8 cellular contexts compared by ENCODE assay signal in genomic region chr17:16419929-16420271, GRCh38. TPM values are rescaled to one million over a fixed set of nuclear protein-coding genes. Genes with fewer than 3 reads are reported as not detected.
A peak's percentile ranks its signal among the peaks of the same experiment; 100 is the strongest.
DNase-seq lines count a peak whose midpoint lies in the region; FAIRE-seq and TF ChIP-seq lines count a peak whose summit lies in the region.

No MANE protein-coding gene starts in this region.

- H3K4me1 ChIP-seq in stomach smooth muscle (ENCODE audit: control insufficient read depth, insufficient read depth, low read length): peaks cover 28% of the 10 kb centered on the region

- TF ChIP-seq POLR2A in GM12892 (IDR thresholded peaks at IDR 0.05; ENCODE audit: low read depth, low read length): no peak

- peak overlapping the region; percentile 24 for H3K27ac ChIP-seq in stomach smooth muscle (ENCODE audit: low read length)

- H3K27me3 ChIP-seq in stomach smooth muscle (ENCODE audit: control insufficient read depth in 1 of 2, insufficient read depth in 2 of 2, low read length in 2 of 2): peaks cover 0 to 2% of the 10 kb centered on the region in 2 donors

- H3K36me3 ChIP-seq in stomach smooth muscle (ENCODE audit: control insufficient read depth in 2 of 2, insufficient read depth in 2 of 2, low read length in 2 of 2): peaks cover 0 to 5% of the 10 kb centered on the region in 2 donors

- peak overlapping the region in 1 of 2 donors; percentile 8 for H3K4me3 ChIP-seq in stomach smooth muscle (ENCODE audit: low read length in 2 of 2)

- no peak for FAIRE-seq in GM12892 (lab: Jason Lieb, UNC)

- peak; percentile 52 for DNase-seq in activated CD4-positive, CD25-positive, alpha-beta regulatory T cell treated with anti-CD3 and anti-CD28 coated beads, Interleukin-2, amount 50 U/mL, for 72 hours
- no peak for DNase-seq in activated CD4-positive, CD25-positive, alpha-beta regulatory T cell (lab: John Stamatoyannopoulos, UW)
- DNase-seq in activated CD4-positive, alpha-beta T cell treated with anti-CD3 and anti-CD28 coated beads for 48 hours: peak; percentile 66
- DNase-seq in fibroblast of gingiva (ENCODE audit: low read depth) (peak; percentile 44), GM12892 (ENCODE audit: insufficient read length) (no peak), NCI-H774 (lab: John Stamatoyannopoulos, UW) (no peak), NCI-H748 treated with DMSO at 0.1 percent for 48 hours (lab: John Stamatoyannopoulos, UW) (no peak)

- H3K9me3 ChIP-seq in stomach smooth muscle (ENCODE audit: control insufficient read depth in 2 of 2, low read length in 2 of 2): no peaks in the 10 kb centered on the region

- peak overlapping the region in 1 of 2 donors; percentile 36 for H3K9ac ChIP-seq in stomach smooth muscle (ENCODE audit: low read length in 2 of 2)

RNA-seq across cellular contexts. Expression of gene TRPV2, which starts 4.5 kb away (rescaled TPM):
- 34.6 TPM for polyA plus RNA-seq in GM12892 (2012; ENCODE audit: missing spikeins)

RNA-seq across cellular contexts. Expression of gene UBB, which starts 39.0 kb away (rescaled TPM):
- polyA plus RNA-seq in GM12892 (2012; ENCODE audit: missing spikeins): 1,747 TPM

Comparison
In these comparisons a context has a peak if more than half of its experiments do, and no peak if none do; other contexts are left out.
1. DNase-seq: peak in activated CD4-positive, CD25-positive, alpha-beta regulatory T cell treated with anti-CD3 and anti-CD28 coated beads, Interleukin-2, amount 50 U/mL, for 72 hours (single experiment), activated CD4-positive, alpha-beta T cell treated with anti-CD3 and anti-CD28 coated beads for 48 hours (single experiment) and fibroblast of gingiva (single experiment); none in activated CD4-positive, CD25-positive, alpha-beta regulatory T cell (0 of 4), GM12892 (single experiment), NCI-H774 (single experiment) and NCI-H748 treated with DMSO at 0.1 percent for 48 hours (single experiment).